14 cellular contexts compared by ENCODE assay signal in genomic region chr11:46114961-46115360, GRCh38. TPM values are rescaled to one million over a fixed set of nuclear protein-coding genes. Genes with fewer than 3 reads are reported as not detected.
DNase-seq lines count a peak whose midpoint lies in the region; ATAC-seq, FAIRE-seq and TF ChIP-seq lines count a peak whose summit lies in the region.
"Had no signal": no experiment of that assay in that cellular context is flagged by ENCODE, and none has a peak within 500 bp of the region (broad histone marks: within the 10 kb centered on the region; RNA-seq: fewer than 3 reads in every experiment).

No MANE protein-coding gene starts in this region.

- no peak for ATAC-seq in activated CD8-positive, alpha-beta memory T cell treated with anti-CD3 and anti-CD28 coated beads, Interleukin-2, amount 10 ng/mL, durations not matched to agents 7 days and 5 days
- ATAC-seq in activated naive CD8-positive, alpha-beta T cell treated with anti-CD3 and anti-CD28 coated beads, Interleukin-2, amount 50 U/mL, for 24 hours = no peak
- ATAC-seq in omental fat pad (ENCODE audit: low FRiP score) = no peak
- no peak for ATAC-seq in upper lobe of right lung

- H3K9me3 ChIP-seq in small intestine (ENCODE audit: control insufficient read depth, low read depth) (no peaks in the 10 kb centered on the region), upper lobe of right lung (no peaks in the 10 kb centered on the region)
- H3K9me3 ChIP-seq: MG63 had no signal

- intact Hi-C loops in upper lobe of right lung (cut with DNase I) = no loop called here

- no peaks in the 10 kb centered on the region for H3K27me3 Mint-ChIP-seq in activated CD8-positive, alpha-beta memory T cell treated with anti-CD3 and anti-CD28 coated beads, Interleukin-2, amount 10 ng/mL, durations not matched to agents 7 days and 5 days
- no peaks in the 10 kb centered on the region for H3K27me3 Mint-ChIP-seq in activated naive CD8-positive, alpha-beta T cell treated with anti-CD3 and anti-CD28 coated beads, Interleukin-2, amount 50 U/mL, for 24 hours
- H3K27me3 Mint-ChIP-seq in osteocyte (ENCODE audit: unreplicated experiment) = no peaks in the 10 kb centered on the region

- no peaks in the 10 kb centered on the region for H3K4me1 ChIP-seq in small intestine (ENCODE audit: control insufficient read depth in 2 of 2, insufficient read depth in 1 of 2, low read depth in 1 of 2, low read length in 1 of 2)
- H3K4me1 ChIP-seq in upper lobe of right lung = peaks cover 54% of the 10 kb centered on the region

- no peak for TF ChIP-seq CTCF in NB4 (IDR thresholded peaks at IDR 0.05; ENCODE audit: low read depth, low read length)
- TF ChIP-seq CTCF in osteocyte (IDR thresholded peaks at IDR 0.05) = no peak
- TF ChIP-seq CTCF in omental fat pad (IDR thresholded peaks at IDR 0.05) = no peak
- TF ChIP-seq CTCF in upper lobe of right lung (IDR thresholded peaks at IDR 0.05) = no peak

- H3K27ac ChIP-seq in small intestine (ENCODE audit: low read depth in 1 of 2, low read length in 1 of 2) = no peak overlapping the region
- H3K27ac ChIP-seq in upper lobe of right lung = no peak overlapping the region

- TF ChIP-seq POLR2A in NB4 (IDR thresholded peaks at IDR 0.05; ENCODE audit: extremely low read depth, insufficient read length) = no peak

- H3K27me3 ChIP-seq in small intestine (ENCODE audit: control insufficient read depth in 2 of 2, insufficient read depth in 2 of 2, low read length in 2 of 2) (no peaks in the 10 kb centered on the region), upper lobe of right lung (no peaks in the 10 kb centered on the region)
- H3K27me3 ChIP-seq: MG63 had no signal

- peaks cover 12% of the 10 kb centered on the region for H3K36me3 Mint-ChIP-seq in activated CD8-positive, alpha-beta memory T cell treated with anti-CD3 and anti-CD28 coated beads, Interleukin-2, amount 10 ng/mL, durations not matched to agents 7 days and 5 days
- H3K36me3 Mint-ChIP-seq in activated naive CD8-positive, alpha-beta T cell treated with anti-CD3 and anti-CD28 coated beads, Interleukin-2, amount 50 U/mL, for 24 hours (ENCODE audit: low read depth) = peaks cover 2% of the 10 kb centered on the region
- H3K36me3 Mint-ChIP-seq in osteocyte (ENCODE audit: unreplicated experiment) = peaks cover 2% of the 10 kb centered on the region

- peak overlapping the region; percentile 12 for H3K4me3 Mint-ChIP-seq in activated CD8-positive, alpha-beta memory T cell treated with anti-CD3 and anti-CD28 coated beads, Interleukin-2, amount 10 ng/mL, durations not matched to agents 7 days and 5 days
- H3K4me3 Mint-ChIP-seq in activated naive CD8-positive, alpha-beta T cell treated with anti-CD3 and anti-CD28 coated beads, Interleukin-2, amount 50 U/mL, for 24 hours = no peak overlapping the region
- no peak overlapping the region for H3K4me3 Mint-ChIP-seq in osteocyte (ENCODE audit: unreplicated experiment)

- CTCF ChIA-PET in activated CD8-positive, alpha-beta memory T cell treated with anti-CD3 and anti-CD28 coated beads, Interleukin-2, amount 10 ng/mL, durations not matched to agents 7 days and 5 days (lab: Charles Lee) = interaction anchor here (1.4 kb wide), 1 partner anchor 11 kb away, joined by 4 read pairs; no protein-coding TSS in a partner anchor

- H3K9me3 Mint-ChIP-seq in activated CD8-positive, alpha-beta memory T cell treated with anti-CD3 and anti-CD28 coated beads, Interleukin-2, amount 10 ng/mL, durations not matched to agents 7 days and 5 days (ENCODE audit: low read depth) = no peaks in the 10 kb centered on the region
- H3K9me3 Mint-ChIP-seq in activated naive CD8-positive, alpha-beta T cell treated with anti-CD3 and anti-CD28 coated beads, Interleukin-2, amount 50 U/mL, for 24 hours = no peaks in the 10 kb centered on the region
- H3K9me3 Mint-ChIP-seq in osteocyte (ENCODE audit: unreplicated experiment) = no peaks in the 10 kb centered on the region

- H3K27ac Mint-ChIP-seq in activated CD8-positive, alpha-beta memory T cell treated with anti-CD3 and anti-CD28 coated beads, Interleukin-2, amount 10 ng/mL, durations not matched to agents 7 days and 5 days = peak overlapping the region; percentile 83
- H3K27ac Mint-ChIP-seq in activated naive CD8-positive, alpha-beta T cell treated with anti-CD3 and anti-CD28 coated beads, Interleukin-2, amount 50 U/mL, for 24 hours = peak overlapping the region; percentile 47
- H3K27ac Mint-ChIP-seq in osteocyte (ENCODE audit: unreplicated experiment) = peak overlapping the region; percentile 27

- H3K36me3 ChIP-seq in small intestine (ENCODE audit: control insufficient read depth in 2 of 2, insufficient read depth in 2 of 2, low read length in 2 of 2) (no peaks in the 10 kb centered on the region), upper lobe of right lung (no peaks in the 10 kb centered on the region)
- H3K36me3 ChIP-seq: MG63 had no signal

- peaks cover 57% of the 10 kb centered on the region for H3K4me1 Mint-ChIP-seq in activated CD8-positive, alpha-beta memory T cell treated with anti-CD3 and anti-CD28 coated beads, Interleukin-2, amount 10 ng/mL, durations not matched to agents 7 days and 5 days
- peaks cover 64% of the 10 kb centered on the region for H3K4me1 Mint-ChIP-seq in activated naive CD8-positive, alpha-beta T cell treated with anti-CD3 and anti-CD28 coated beads, Interleukin-2, amount 50 U/mL, for 24 hours
- H3K4me1 Mint-ChIP-seq in osteocyte (ENCODE audit: unreplicated experiment) = peaks cover 49% of the 10 kb centered on the region

- DNase-seq in activated CD8-positive, alpha-beta memory T cell treated with anti-CD3 and anti-CD28 coated beads, Interleukin-2, amount 10 ng/mL, durations not matched to agents 7 days and 5 days = no peak
- DNase-seq in activated CD8-positive, alpha-beta memory T cell treated with anti-CD3 and anti-CD28 coated beads for 24 hours = no peak
- peak; percentile 54 for DNase-seq in NB4 (ENCODE audit: low read depth)
- DNase-seq in activated naive CD8-positive, alpha-beta T cell treated with anti-CD3 and anti-CD28 coated beads, Interleukin-2, amount 50 U/mL, for 24 hours = no peak
- no peak for DNase-seq in osteocyte (ENCODE audit: extremely low spot score, unreplicated experiment)
- DNase-seq in omental fat pad (ENCODE audit: low spot score) = no peak
- no peak for DNase-seq in small intestine
- no peak for DNase-seq in upper lobe of right lung
- DNase-seq: cortex of kidney; mesenchymal stem cell; MG63; posterior cingulate gyrus; stimulated activated CD4-positive, alpha-beta T cell treated with anti-CD3 and anti-CD28 coated beads, Interleukin-1b, Interleukin-23, amount 100 ng/mL, for 48 hours; SW 1271 had no signal

- H3K4me3 ChIP-seq in NB4 (ENCODE audit: low read depth, low read length) = peak overlapping the region; percentile 4
- no peak overlapping the region for H3K4me3 ChIP-seq in small intestine (ENCODE audit: low read depth in 1 of 2, low read length in 2 of 2)
- no peak overlapping the region for H3K4me3 ChIP-seq in upper lobe of right lung
- H3K4me3 ChIP-seq: MG63 had no signal

- FAIRE-seq in small intestine (lab: Jason Lieb, UNC) = no peak

RNA-seq across cellular contexts. Expression of gene PHF21A, which starts 6.3 kb away (rescaled TPM):
- total RNA-seq in activated CD8-positive, alpha-beta memory T cell treated with anti-CD3 and anti-CD28 coated beads, Interleukin-2, amount 10 ng/mL, durations not matched to agents 7 days and 5 days = 10 to 100 TPM; 34.6 to 39.7 TPM
- total RNA-seq in osteocyte = 40.8 and 52.2 TPM in 2 replicates
- 10 to 100 TPM; 16.1 to 73.0 (median 22.1) TPM for total RNA-seq in omental fat pad
- 10 to 100 TPM in 1 of 3 donors, 1 to 10 TPM in 2; 4.9 to 10.5 (median 4.9) TPM for polyA plus RNA-seq in small intestine
- total RNA-seq in upper lobe of right lung = 45.4 TPM

Comparison
In these comparisons a context has a peak if more than half of its experiments do, and no peak if none do; other contexts are left out.
1. H3K27ac Mint-ChIP-seq: peak in every context shown above with its lines; median percentile 83 in activated CD8-positive, alpha-beta memory T cell treated with anti-CD3 and anti-CD28 coated beads, Interleukin-2, amount 10 ng/mL, durations not matched to agents 7 days and 5 days; 47 in activated naive CD8-positive, alpha-beta T cell treated with anti-CD3 and anti-CD28 coated beads, Interleukin-2, amount 50 U/mL, for 24 hours; 27 in osteocyte.